Comparison of ENCODE assay signal across 1 cellular context in genomic region chr10:70140297-70140696, GRCh38.
TF ChIP-seq lines count a peak whose summit lies in the region.

No MANE protein-coding gene starts in this region.

TF ChIP-seq in GM12878, 131 proteins besides CTCF, POLR2A, EP300 and RAD21:
- TF ChIP-seq SUZ12 (IDR thresholded peaks at IDR 0.05; ENCODE audit: unreplicated experiment) (no peak), ZNF24 (IDR thresholded peaks at IDR 0.05) (peak; percentile 73; the same call in 1 of the 2 replicates)
